21 cellular contexts compared by ENCODE assay signal in the genomic region with DNA sequence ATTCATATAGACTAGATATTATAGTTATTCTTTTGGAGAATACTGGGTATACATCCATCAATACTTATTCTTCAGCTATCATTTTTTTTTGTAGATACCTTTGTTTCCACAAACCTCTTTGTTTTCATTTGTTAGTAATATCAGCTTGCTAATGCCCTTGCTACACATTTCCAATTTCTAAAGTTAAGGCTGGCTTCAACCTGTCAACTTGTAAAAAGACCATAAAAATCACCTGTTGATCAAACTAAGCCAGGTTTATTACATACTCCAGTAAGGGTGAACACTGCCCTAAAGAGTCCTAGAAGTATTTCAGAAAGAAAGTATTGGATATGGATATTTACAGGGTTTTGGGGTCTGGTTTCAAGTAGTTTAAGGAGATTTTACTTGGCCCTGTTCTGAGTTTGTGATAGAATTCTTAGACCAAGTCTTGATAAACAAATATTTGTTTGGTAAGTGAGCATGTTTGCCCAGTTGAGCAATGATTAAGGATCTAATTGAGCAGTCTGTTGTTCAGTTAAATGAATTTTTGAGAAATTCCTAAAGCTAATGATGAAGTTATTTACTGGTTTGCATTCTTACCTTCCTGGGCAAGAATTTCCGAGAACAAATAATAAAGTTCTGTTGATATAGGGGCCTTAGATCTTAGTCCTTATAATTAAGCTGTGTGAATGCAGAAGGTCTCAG. TPM values are rescaled to one million over a fixed set of nuclear protein-coding genes. Genes with fewer than 3 reads are reported as not detected.
DNase-seq lines count a peak whose midpoint lies in the region; ATAC-seq and TF ChIP-seq lines count a peak whose summit lies in the region.
"Had no signal": no experiment of that assay in that cellular context is flagged by ENCODE, and none has a peak within 500 bp of the region (broad histone marks: within the 10 kb centered on the region; RNA-seq: fewer than 3 reads in every experiment).

No MANE protein-coding gene starts in this region.

- dilution Hi-C loops in mammary epithelial cell (cut with HindIII; ENCODE audit: low sequenced_read_pairs): no loop called here

- peaks cover 8% of the 10 kb centered on the region for H3K36me3 Mint-ChIP-seq in MCF 10A (ENCODE audit: insufficient read depth, unreplicated experiment)
- peaks cover 3% of the 10 kb centered on the region for H3K36me3 Mint-ChIP-seq in mesothelial cell of epicardium
- peaks cover 2% of the 10 kb centered on the region for H3K36me3 Mint-ChIP-seq in osteocyte (ENCODE audit: unreplicated experiment)

- 100% methylated on average over 1 of the region's 1 CpG for WGBS in mammary epithelial cell (ENCODE audit: low coverage, missing lambda C conversion rate)

- TF ChIP-seq CTCF in MCF 10A (IDR thresholded peaks at IDR 0.05; ENCODE audit: unreplicated experiment) (no peak), mammary epithelial cell (conservative IDR thresholded peaks at IDR 0.05 in 1 of 2, IDR thresholded peaks at IDR 0.05 in 1 of 2; ENCODE audit: extremely low read depth in 1 of 2, insufficient read depth in 1 of 2, low read depth in 1 of 2, low read length in 2 of 2) (no peak), mesothelial cell of epicardium (IDR thresholded peaks at IDR 0.05; ENCODE audit: unreplicated experiment) (no peak), osteocyte (IDR thresholded peaks at IDR 0.05) (no peak)

- H3K36me3 ChIP-seq in mammary epithelial cell (ENCODE audit: insufficient read depth, low read length): peaks cover 7% of the 10 kb centered on the region

- ATAC-seq in HG02642 (IDR thresholded peaks at IDR 0.05; ENCODE audit: poor library complexity, unreplicated experiment) (no peak), GM19395 (IDR thresholded peaks at IDR 0.05; ENCODE audit: unreplicated experiment) (no peak)

- DNase-seq in MCF 10A (ENCODE audit: unreplicated experiment) (no peak), mammary epithelial cell (no peak), caudate nucleus (lab: John Stamatoyannopoulos, UW) (no peak), mesothelial cell of epicardium (ENCODE audit: low spot score in 2 of 2, unreplicated experiment in 2 of 2) (no peak), osteocyte (ENCODE audit: extremely low spot score, unreplicated experiment) (no peak)
- DNase-seq in stimulated activated CD4-positive, alpha-beta T cell treated with anti-CD3 and anti-CD28 coated beads, Interleukin-12 subunit alpha, Interleukin-12 subunit beta, amount 100 ng/mL, for 4 hours: no peak
- DNase-seq: GF-D8, GOT3, MG63, NCI-H1092 treated with DMSO at 0.1 percent for 48 hours, NCI-H1694, NCI-H226, NCI-H526, RPMI8226, SIG-M5 had no signal

- peaks cover 79% of the 10 kb centered on the region for H3K79me2 ChIP-seq in mammary epithelial cell (ENCODE audit: insufficient read depth, low read length)

- H3K4me3 Mint-ChIP-seq in MCF 10A (ENCODE audit: unreplicated experiment): no peak overlapping the region
- H3K4me3 Mint-ChIP-seq in mesothelial cell of epicardium: no peak overlapping the region
- no peak overlapping the region for H3K4me3 Mint-ChIP-seq in osteocyte (ENCODE audit: unreplicated experiment)

- CTCF ChIA-PET in MCF 10A (lab: Yijun Ruan, JAX): interaction anchor here (0.6 to 2.9 kb wide), 4 partner anchors 23 to 250 kb away, joined by 3 to 13 read pairs (median 6); no protein-coding TSS in a partner anchor
- CTCF ChIA-PET in mammary epithelial cell (lab: Charles Lee; ENCODE audit: low non-redundant PET): interaction anchor here (0.6 kb wide), 1 partner anchor 23 kb away, joined by 6 read pairs; no protein-coding TSS in a partner anchor

- BruUV-seq in MCF 10A (replicated peaks; lab: Mats Ljungman, UMichigan): no TSS peak
- no TSS peak for BruUV-seq in mammary epithelial cell (replicated peaks; lab: Mats Ljungman, UMichigan)

- H3K4me1 Mint-ChIP-seq in MCF 10A (ENCODE audit: insufficient read depth, unreplicated experiment): peaks cover 13% of the 10 kb centered on the region
- peaks cover 56% of the 10 kb centered on the region for H3K4me1 Mint-ChIP-seq in mesothelial cell of epicardium
- peaks cover 34% of the 10 kb centered on the region for H3K4me1 Mint-ChIP-seq in osteocyte (ENCODE audit: unreplicated experiment)

- H3K9me3 ChIP-seq in mammary epithelial cell (replicated peaks; ENCODE audit: insufficient read depth, low read length): no peaks in the 10 kb centered on the region
- H3K9me3 ChIP-seq: BLaER1 treated with 17β-estradiol and CSF1 and Interleukin-3, amounts not matched to agents 10 nM and 100 nM; MG63 had no signal

- H3K9ac ChIP-seq in mammary epithelial cell (ENCODE audit: insufficient read depth, low read length): no peak overlapping the region
- H3K9ac ChIP-seq: BLaER1 treated with 17β-estradiol and CSF1 and Interleukin-3, amounts not matched to agents 10 nM and 100 nM; KMS-11 had no signal

- POLR2A ChIA-PET in MCF 10A (lab: Yijun Ruan, JAX): interaction anchor here (0.7 to 1.3 kb wide), 4 partner anchors 9 to 77 kb away, joined by 3 to 6 read pairs (median 4); a partner anchor contains a TSS

- no peaks in the 10 kb centered on the region for H4K20me1 ChIP-seq in mammary epithelial cell (ENCODE audit: insufficient read depth, low read length)

- in situ Hi-C loops in mammary epithelial cell (cut with MboI; ENCODE audit: low sequenced_read_pairs in 2 of 2): no loop called here

- no peaks in the 10 kb centered on the region for H3K27me3 ChIP-seq in mammary epithelial cell (ENCODE audit: insufficient read depth, low read length)
- H3K27me3 ChIP-seq: BLaER1 treated with 17β-estradiol and CSF1 and Interleukin-3, amounts not matched to agents 10 nM and 100 nM; MG63 had no signal

- H3K27ac Mint-ChIP-seq in MCF 10A (ENCODE audit: low read depth, unreplicated experiment): peak overlapping the region; percentile 23
- peak overlapping the region; percentile 56 for H3K27ac Mint-ChIP-seq in mesothelial cell of epicardium
- H3K27ac Mint-ChIP-seq in osteocyte (ENCODE audit: unreplicated experiment): no peak overlapping the region

- H3K9me3 Mint-ChIP-seq in MCF 10A (ENCODE audit: unreplicated experiment) (no peaks in the 10 kb centered on the region), mesothelial cell of epicardium (no peaks in the 10 kb centered on the region), osteocyte (ENCODE audit: unreplicated experiment) (no peaks in the 10 kb centered on the region)

- H3K4me2 ChIP-seq in mammary epithelial cell (ENCODE audit: insufficient read depth, low read depth, low read length): no peak overlapping the region
- H3K4me2 ChIP-seq: BLaER1 treated with 17β-estradiol and CSF1 and Interleukin-3, amounts not matched to agents 10 nM and 100 nM; KMS-11 had no signal

- H3K4me1 ChIP-seq in mammary epithelial cell (ENCODE audit: insufficient read depth, low read length): peaks cover 3% of the 10 kb centered on the region
- H3K4me1 ChIP-seq: BLaER1 treated with 17β-estradiol and CSF1 and Interleukin-3, amounts not matched to agents 10 nM and 100 nM had no signal

- intact Hi-C loops in MCF 10A (cut with micrococcal nuclease) (no loop called here), mammary epithelial cell (cut with micrococcal nuclease) (no loop called here)

- no peak overlapping the region for H2AFZ ChIP-seq in mammary epithelial cell (ENCODE audit: low read depth, low read length)

- H3K27ac ChIP-seq in mammary epithelial cell (ENCODE audit: insufficient read depth, low read depth, low read length) (no peak overlapping the region), caudate nucleus (ENCODE audit: low read depth, low read length) (peak overlapping the region; percentile 15)
- H3K27ac ChIP-seq: BLaER1 treated with 17β-estradiol and CSF1 and Interleukin-3, amounts not matched to agents 10 nM and 100 nM; KMS-11 had no signal

- H3K4me3 ChIP-seq in mammary epithelial cell (replicated peaks in 1 of 3; ENCODE audit: insufficient read depth in 1 of 3, low read depth in 2 of 3, low read length in 3 of 3): no peak overlapping the region
- H3K4me3 ChIP-seq: BLaER1 treated with 17β-estradiol and CSF1 and Interleukin-3, amounts not matched to agents 10 nM and 100 nM; MG63 had no signal

- H3K27me3 Mint-ChIP-seq in MCF 10A (ENCODE audit: insufficient read depth, unreplicated experiment) (no peaks in the 10 kb centered on the region), mesothelial cell of epicardium (ENCODE audit: low read depth) (no peaks in the 10 kb centered on the region), osteocyte (ENCODE audit: unreplicated experiment) (no peaks in the 10 kb centered on the region)

RNA-seq across cellular contexts. Expression of a gene that starts 52.8 kb away (rescaled TPM):
- total RNA-seq in MCF 10A (2022) (not detected in 2 replicates), mammary epithelial cell (not detected), mesothelial cell of epicardium (0.45 to 0.47 TPM in 2 of 3 replicates, not detected in the other), osteocyte (not detected in 2 replicates)
- not detected for polyA plus RNA-seq in mammary epithelial cell
- polyA minus RNA-seq in mammary epithelial cell: not detected
- total RNA-seq: A172, Daoy had no signal
